In the genomic region with DNA sequence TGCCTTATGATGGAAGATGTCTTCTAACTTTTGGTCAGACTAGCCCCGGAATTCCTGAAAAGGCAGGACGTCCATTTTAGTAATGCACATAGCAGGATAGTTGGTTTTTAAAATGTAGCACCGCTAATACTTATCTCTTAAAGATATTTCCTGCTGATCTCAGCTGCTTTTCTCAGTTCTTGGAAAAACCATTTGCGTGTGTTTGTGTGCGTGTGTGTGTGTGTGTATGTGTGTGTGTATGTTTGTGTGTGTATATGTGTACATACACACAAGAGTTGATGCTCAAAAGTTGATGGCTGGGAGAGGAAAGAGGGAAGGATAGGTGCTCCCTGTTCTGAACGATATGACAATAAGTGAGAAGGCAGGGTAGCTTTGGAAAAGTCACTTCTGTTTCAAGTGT, we compare ENCODE assay signal across 22 cellular contexts.
DNase-seq lines count a peak whose midpoint lies in the region; ATAC-seq and TF ChIP-seq lines count a peak whose summit lies in the region.
"Had no signal": no experiment of that assay in that cellular context is flagged by ENCODE, and none has a peak within 500 bp of the region (broad histone marks: within the 10 kb centered on the region; RNA-seq: fewer than 3 reads in every experiment).

No MANE protein-coding gene starts in this region.

- ATAC-seq in stimulated activated effector memory CD8-positive, alpha-beta T cell treated with anti-CD3 and anti-CD28 coated beads, Interleukin-12 subunit alpha, Interleukin-12 subunit beta, amount 100 ng/mL, for 72 hours = no peak
- ATAC-seq in GM19328 (IDR thresholded peaks at IDR 0.05; ENCODE audit: unreplicated experiment) = no peak
- ATAC-seq: activated CD4-positive, CD25-positive, alpha-beta regulatory T cell treated with anti-CD3 and anti-CD28 coated beads, Interleukin-2, amount 50 U/mL, for 24 hours had no signal

- H3K27me3 Mint-ChIP-seq in activated naive CD4-positive, alpha-beta T cell treated with anti-CD3 and anti-CD28 coated beads, Interleukin-2, amount 50 U/mL, for 24 hours = no peaks in the 10 kb centered on the region

- 83 to 89% methylated on average over 6 of the region's 6 CpGs for WGBS in lower leg skin, 2 donors

- H3K27ac Mint-ChIP-seq in activated naive CD4-positive, alpha-beta T cell treated with anti-CD3 and anti-CD28 coated beads, Interleukin-2, amount 50 U/mL, for 24 hours = peak overlapping the region; percentile 12
- H3K27ac Mint-ChIP-seq in stimulated activated effector memory CD8-positive, alpha-beta T cell treated with anti-CD3 and anti-CD28 coated beads, Interleukin-12 subunit alpha, Interleukin-12 subunit beta, amount 100 ng/mL, for 72 hours = peak overlapping the region; percentile 82
- H3K27ac Mint-ChIP-seq: activated naive CD4-positive, alpha-beta T cell treated with anti-CD3 and anti-CD28 coated beads for 36 hours; naive B cell had no signal

- peaks cover 47% of the 10 kb centered on the region for H3K4me1 Mint-ChIP-seq in activated naive CD4-positive, alpha-beta T cell treated with anti-CD3 and anti-CD28 coated beads, Interleukin-2, amount 50 U/mL, for 24 hours
- H3K4me1 Mint-ChIP-seq in stimulated activated effector memory CD8-positive, alpha-beta T cell treated with anti-CD3 and anti-CD28 coated beads, Interleukin-12 subunit alpha, Interleukin-12 subunit beta, amount 100 ng/mL, for 72 hours = peaks cover 80% of the 10 kb centered on the region

- no peaks in the 10 kb centered on the region for H3K9me3 ChIP-seq in KOPT-K1 (ENCODE audit: insufficient read depth, low read length, poor library complexity, severe bottlenecking)
- H3K9me3 ChIP-seq: esophagus squamous epithelium, testis had no signal

- in situ Hi-C loops in brain microvascular endothelial cell (cut with HindIII; ENCODE audit: low pct_ligation_motif_present, low sequenced_read_pairs) = loop anchor here (25.0 kb wide), 1 partner anchor 273 kb away; no protein-coding TSS in a partner anchor

- peak overlapping the region; percentile 98 for H3K27ac ChIP-seq in KOPT-K1 (ENCODE audit: low read depth, low read length, poor library complexity, severe bottlenecking)
- H3K27ac ChIP-seq in brain microvascular endothelial cell = peak overlapping the region; percentile 50
- H3K27ac ChIP-seq: parathyroid adenoma, testis had no signal

- H3K27me3 ChIP-seq in brain microvascular endothelial cell (replicated peaks) = no peaks in the 10 kb centered on the region
- H3K27me3 ChIP-seq: esophagus squamous epithelium, testis had no signal

- H3K9me3 Mint-ChIP-seq in activated naive CD4-positive, alpha-beta T cell treated with anti-CD3 and anti-CD28 coated beads, Interleukin-2, amount 50 U/mL, for 24 hours = no peaks in the 10 kb centered on the region
- H3K9me3 Mint-ChIP-seq in stimulated activated effector memory CD8-positive, alpha-beta T cell treated with anti-CD3 and anti-CD28 coated beads, Interleukin-12 subunit alpha, Interleukin-12 subunit beta, amount 100 ng/mL, for 72 hours = no peaks in the 10 kb centered on the region
- H3K9me3 Mint-ChIP-seq: activated naive CD4-positive, alpha-beta T cell treated with anti-CD3 and anti-CD28 coated beads for 36 hours; naive B cell had no signal

- H3K4me3 ChIP-seq in brain microvascular endothelial cell (ENCODE audit: low read depth, low read length) = no peak overlapping the region
- H3K4me3 ChIP-seq in lower leg skin (ENCODE audit: low read depth, poor library complexity, severe bottlenecking) = no peak overlapping the region
- H3K4me3 ChIP-seq: esophagus squamous epithelium, testis had no signal

- no peaks in the 10 kb centered on the region for H3K36me3 Mint-ChIP-seq in activated naive CD4-positive, alpha-beta T cell treated with anti-CD3 and anti-CD28 coated beads, Interleukin-2, amount 50 U/mL, for 24 hours
- H3K36me3 Mint-ChIP-seq in stimulated activated effector memory CD8-positive, alpha-beta T cell treated with anti-CD3 and anti-CD28 coated beads, Interleukin-12 subunit alpha, Interleukin-12 subunit beta, amount 100 ng/mL, for 72 hours = peaks cover 100% of the 10 kb centered on the region
- H3K36me3 Mint-ChIP-seq: naive B cell had no signal

- no peak for TF ChIP-seq POLR2A in lower leg skin (IDR thresholded peaks at IDR 0.05)

- DNase-seq in activated naive CD4-positive, alpha-beta T cell (lab: John Stamatoyannopoulos, UW) = no peak
- DNase-seq in brain microvascular endothelial cell (no peak), T1000 (lab: John Stamatoyannopoulos, UW) (no peak), lower leg skin (ENCODE audit: low spot score in 2 of 2) (no peak)
- no peak for DNase-seq in stimulated activated effector memory CD8-positive, alpha-beta T cell treated with anti-CD3 and anti-CD28 coated beads, Interleukin-12 subunit alpha, Interleukin-12 subunit beta, amount 100 ng/mL, for 72 hours (ENCODE audit: low spot score in 2 of 2)
- DNase-seq: activated naive CD4-positive, alpha-beta T cell treated with anti-CD3 and anti-CD28 coated beads for 36 hours; aorta; DMS79; effector memory CD4-positive, alpha-beta T cell; esophagus squamous epithelium; H7; mesendoderm; naive B cell; NCI-H1105; NCI-H2029 treated with DMSO at 0.1 percent for 48 hours; NK-92 treated with Interleukin-12 subunit alpha and Interleukin-12 subunit beta, amount 100 ng/mL, for 24 hours; testis had no signal

- intact Hi-C loops in lower leg skin (cut with DNase I; ENCODE audit: low total_unique reads) = no loop called here

- no peak for TF ChIP-seq CTCF in brain microvascular endothelial cell (IDR thresholded peaks at IDR 0.05; ENCODE audit: low read depth, low read length, missing control alignments)
- TF ChIP-seq CTCF in lower leg skin (IDR thresholded peaks at IDR 0.05) = no peak

- peaks cover 49% of the 10 kb centered on the region for H3K36me3 ChIP-seq in KOPT-K1 (ENCODE audit: insufficient read depth, low read length)
- peaks cover 6% of the 10 kb centered on the region for H3K36me3 ChIP-seq in brain microvascular endothelial cell (replicated peaks)
- H3K36me3 ChIP-seq: esophagus squamous epithelium had no signal

- no peak overlapping the region for H3K4me3 Mint-ChIP-seq in activated naive CD4-positive, alpha-beta T cell treated with anti-CD3 and anti-CD28 coated beads, Interleukin-2, amount 50 U/mL, for 24 hours
- peak overlapping the region; percentile 73 for H3K4me3 Mint-ChIP-seq in stimulated activated effector memory CD8-positive, alpha-beta T cell treated with anti-CD3 and anti-CD28 coated beads, Interleukin-12 subunit alpha, Interleukin-12 subunit beta, amount 100 ng/mL, for 72 hours
- H3K4me3 Mint-ChIP-seq: activated naive CD4-positive, alpha-beta T cell treated with anti-CD3 and anti-CD28 coated beads for 36 hours; naive B cell had no signal
